19 cellular contexts compared by ENCODE assay signal in the genomic region with DNA sequence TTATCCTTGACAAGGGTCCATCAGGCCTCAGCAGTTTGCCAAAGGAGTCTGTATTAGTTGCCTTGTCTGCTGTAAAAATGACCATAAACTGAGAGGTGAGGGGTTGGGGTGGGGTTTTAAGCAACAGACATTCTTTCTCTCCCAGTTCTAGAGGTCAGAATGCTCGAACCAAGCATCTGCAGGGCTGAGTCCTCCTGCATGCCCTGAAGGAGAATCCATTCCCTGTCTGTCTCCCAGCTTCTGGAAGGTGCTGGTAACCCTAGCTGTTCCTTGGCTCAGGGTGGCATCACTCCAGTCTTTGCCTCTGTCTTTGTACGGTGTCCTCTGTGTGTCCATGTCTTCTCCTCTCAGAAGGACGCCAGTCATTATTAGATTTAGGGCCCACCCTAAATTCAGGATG. TPM values are rescaled to one million over a fixed set of nuclear protein-coding genes. Genes with fewer than 3 reads are reported as not detected.
DNase-seq lines count a peak whose midpoint lies in the region; ATAC-seq and TF ChIP-seq lines count a peak whose summit lies in the region.
"Had no signal": no experiment of that assay in that cellular context is flagged by ENCODE, and none has a peak within 500 bp of the region (broad histone marks: within the 10 kb centered on the region; RNA-seq: fewer than 3 reads in every experiment).

No MANE protein-coding gene starts in this region.

- no peak for TF ChIP-seq POLR2A in erythroblast (IDR thresholded peaks at IDR 0.05; ENCODE audit: low read length)

- H3K4me1 Mint-ChIP-seq in natural killer cell treated with Interleukin-12 subunit alpha and Interleukin-12 subunit beta and Interleukin-15 and Interleukin-18, amount 100 ng/mL, for 72 hours (ENCODE audit: low read depth in 2 of 2), result peaks cover 40 to 42% of the 10 kb centered on the region in 2 donors
- peaks cover 30 to 33% of the 10 kb centered on the region in 2 donors for H3K4me1 Mint-ChIP-seq in natural killer cell
- H3K4me1 Mint-ChIP-seq: CD4-positive, alpha-beta memory T cell had no signal

- H3K36me3 Mint-ChIP-seq in natural killer cell treated with Interleukin-12 subunit alpha and Interleukin-12 subunit beta and Interleukin-15 and Interleukin-18, amount 100 ng/mL, for 72 hours, result peaks cover 12% of the 10 kb centered on the region
- H3K36me3 Mint-ChIP-seq in natural killer cell, result no peaks in the 10 kb centered on the region
- H3K36me3 Mint-ChIP-seq: CD4-positive, alpha-beta memory T cell had no signal

- ATAC-seq in natural killer cell treated with Interleukin-12 subunit alpha and Interleukin-12 subunit beta and Interleukin-15 and Interleukin-18, amount 100 ng/mL, for 72 hours, result no peak
- ATAC-seq in natural killer cell, result no peak
- ATAC-seq in HG02852 (IDR thresholded peaks at IDR 0.05; ENCODE audit: unreplicated experiment), result no peak
- ATAC-seq: A549 had no signal

- no peak for TF ChIP-seq CTCF in natural killer cell (IDR thresholded peaks at IDR 0.05)

- H3K27ac ChIP-seq in caudate nucleus (ENCODE audit: low read depth, low read length), result peak overlapping the region; percentile 48
- H3K27ac ChIP-seq: A549 had no signal

- H3K9me3 Mint-ChIP-seq in natural killer cell treated with Interleukin-12 subunit alpha and Interleukin-12 subunit beta and Interleukin-15 and Interleukin-18, amount 100 ng/mL, for 72 hours, result no peaks in the 10 kb centered on the region
- no peaks in the 10 kb centered on the region for H3K9me3 Mint-ChIP-seq in natural killer cell

- H3K27ac Mint-ChIP-seq in natural killer cell treated with Interleukin-12 subunit alpha and Interleukin-12 subunit beta and Interleukin-15 and Interleukin-18, amount 100 ng/mL, for 72 hours, result peak overlapping the region; percentile 34 to 42
- no peak overlapping the region for H3K27ac Mint-ChIP-seq in natural killer cell
- H3K27ac Mint-ChIP-seq: CD4-positive, alpha-beta memory T cell had no signal

- no peak for DNase-seq in natural killer cell treated with Interleukin-12 subunit alpha and Interleukin-12 subunit beta and Interleukin-15 and Interleukin-18, amount 100 ng/mL, for 72 hours (ENCODE audit: low spot score)
- DNase-seq in natural killer cell (no peak), caudate nucleus (lab: John Stamatoyannopoulos, UW) (no peak), erythroblast (lab: John Stamatoyannopoulos, UW) (no peak), SKM-1 (lab: John Stamatoyannopoulos, UW; ENCODE audit: unreplicated experiment) (no peak)
- peak; percentile 16 for DNase-seq in stimulated activated CD8-positive, alpha-beta memory T cell treated with anti-CD3 and anti-CD28 coated beads, Interleukin-4, amount 100 ng/mL, for 48 hours
- DNase-seq: 8988T; ACHN; AML-193; BE2C; C1 segment of cervical spinal cord; CD4-positive, alpha-beta memory T cell; COR-L47; DMS153; DND-41; GOT3; HCEC 1CT had no signal

- H3K4me3 Mint-ChIP-seq in natural killer cell treated with Interleukin-12 subunit alpha and Interleukin-12 subunit beta and Interleukin-15 and Interleukin-18, amount 100 ng/mL, for 72 hours, result no peak overlapping the region
- no peak overlapping the region for H3K4me3 Mint-ChIP-seq in natural killer cell
- H3K4me3 Mint-ChIP-seq: CD4-positive, alpha-beta memory T cell had no signal

- intact Hi-C loops in natural killer cell (cut with micrococcal nuclease), result no loop called here

- peaks cover 31 to 43% of the 10 kb centered on the region in 2 donors for H3K27me3 Mint-ChIP-seq in natural killer cell treated with Interleukin-12 subunit alpha and Interleukin-12 subunit beta and Interleukin-15 and Interleukin-18, amount 100 ng/mL, for 72 hours
- H3K27me3 Mint-ChIP-seq in natural killer cell (ENCODE audit: low read depth in 2 of 2), result peaks cover 31 to 37% of the 10 kb centered on the region in 2 donors

RNA-seq across cellular contexts. Expression of gene IRF8, which starts 17.5 kb away (rescaled TPM):
- 100 to 1,000 TPM; 198 to 510 TPM for total RNA-seq in natural killer cell treated with Interleukin-12 subunit alpha and Interleukin-12 subunit beta and Interleukin-15 and Interleukin-18, amount 100 ng/mL, for 72 hours
- total RNA-seq in natural killer cell, result 100 to 1,000 TPM; 101 to 167 (median 122) TPM

Comparison
In these comparisons a context has a peak if more than half of its experiments do, and no peak if none do; other contexts are left out.
1. H3K27ac Mint-ChIP-seq: peak in natural killer cell treated with Interleukin-12 subunit alpha and Interleukin-12 subunit beta and Interleukin-15 and Interleukin-18, amount 100 ng/mL, for 72 hours (2 of 2); none in natural killer cell (0 of 2).